13 cellular contexts compared by ENCODE assay signal in genomic region chr16:22070361-22071351, GRCh38. TPM values are rescaled to one million over a fixed set of nuclear protein-coding genes. Genes with fewer than 3 reads are reported as not detected.
DNase-seq lines count a peak whose midpoint lies in the region; ATAC-seq, FAIRE-seq and TF ChIP-seq lines count a peak whose summit lies in the region.
"Had no signal": no experiment of that assay in that cellular context is flagged by ENCODE, and none has a peak within 500 bp of the region (broad histone marks: within the 10 kb centered on the region; RNA-seq: fewer than 3 reads in every experiment).

No MANE protein-coding gene starts in this region.

- H3K27me3 ChIP-seq in bronchial epithelial cell (ENCODE audit: control insufficient read depth, insufficient read depth, low read length), result no peaks in the 10 kb centered on the region
- no peaks in the 10 kb centered on the region for H3K27me3 ChIP-seq in suprapubic skin
- H3K27me3 ChIP-seq in smooth muscle cell (ENCODE audit: low read depth), result no peaks in the 10 kb centered on the region

- H3K79me2 ChIP-seq in smooth muscle cell (ENCODE audit: low read depth), result peaks cover 19% of the 10 kb centered on the region

- H3K9ac ChIP-seq in smooth muscle cell (ENCODE audit: low read depth), result no peak overlapping the region

- H3K4me2 ChIP-seq in smooth muscle cell, result no peak overlapping the region

- H3K36me3 ChIP-seq in bronchial epithelial cell (ENCODE audit: control insufficient read depth, insufficient read depth, low read length), result no peaks in the 10 kb centered on the region
- H3K36me3 ChIP-seq in suprapubic skin, result no peaks in the 10 kb centered on the region
- no peaks in the 10 kb centered on the region for H3K36me3 ChIP-seq in smooth muscle cell (ENCODE audit: low read depth)

- no peak for TF ChIP-seq CTCF in bronchial epithelial cell (IDR thresholded peaks at IDR 0.05; ENCODE audit: insufficient read depth, low read length, severe bottlenecking)
- TF ChIP-seq CTCF in suprapubic skin (IDR thresholded peaks at IDR 0.05), result no peak
- TF ChIP-seq CTCF in smooth muscle cell (IDR thresholded peaks at IDR 0.05; ENCODE audit: borderline replicate concordance, insufficient read depth, poor library complexity, severe bottlenecking), result no peak

- H3F3A ChIP-seq in smooth muscle cell (ENCODE audit: low read depth), result no peaks in the 10 kb centered on the region

- DNase-seq in NCI-H524 (lab: John Stamatoyannopoulos, UW), result peak; percentile 18 to 57
- DNase-seq in NCI-H524 treated with DMSO at 0.1 percent for 48 hours (lab: John Stamatoyannopoulos, UW), result no peak
- peak; percentile 58 for DNase-seq in bronchial epithelial cell (ENCODE audit: low read depth)
- peak; percentile 48 for DNase-seq in iris pigment epithelial cell (ENCODE audit: low read depth)
- DNase-seq in suprapubic skin (ENCODE audit: low spot score in 2 of 2), result no peak
- no peak for DNase-seq in SK-N-DZ (ENCODE audit: low spot score)
- no peak for DNase-seq in smooth muscle cell (lab: John Stamatoyannopoulos, UW; ENCODE audit: unreplicated experiment)
- DNase-seq: activated T-cell treated with anti-CD3 and anti-CD28 coated beads, Interleukin-2, amount 50 U/mL, for 72 hours; central memory CD4-positive, alpha-beta T cell; DMS79; substantia nigra had no signal

- ATAC-seq in GM21390 (IDR thresholded peaks at IDR 0.05; ENCODE audit: unreplicated experiment), result no peak
- ATAC-seq: activated T-cell treated with anti-CD3 and anti-CD28 coated beads, Interleukin-2, amount 50 U/mL, for 72 hours had no signal

- H3K4me1 ChIP-seq in suprapubic skin (peaks cover 26% of the 10 kb centered on the region), smooth muscle cell (ENCODE audit: low read depth) (no peaks in the 10 kb centered on the region)

- FAIRE-seq in bronchial epithelial cell (lab: Jason Lieb, UNC), result no peak

- H2AFZ ChIP-seq in smooth muscle cell (ENCODE audit: low read depth), result no peak overlapping the region

- TF ChIP-seq EP300 in suprapubic skin (IDR thresholded peaks at IDR 0.05), result no peak

- H3K4me3 ChIP-seq in bronchial epithelial cell (ENCODE audit: low read depth, low read length) (peak overlapping the region; percentile 1), suprapubic skin (peak overlapping the region; percentile 27), smooth muscle cell (no peak overlapping the region)

- 21% methylated on average over 13 of the region's 13 CpGs for WGBS in suprapubic skin
- WGBS in smooth muscle cell (ENCODE audit: low lambda C conversion rate), result 94% methylated on average over 13 of the region's 13 CpGs

- H3K27ac ChIP-seq in suprapubic skin (no peak overlapping the region), smooth muscle cell (ENCODE audit: low read depth) (no peak overlapping the region)
- H3K27ac ChIP-seq: 22Rv1 had no signal

- TF ChIP-seq POLR2A in suprapubic skin (IDR thresholded peaks at IDR 0.05), result no peak

- peaks cover 41% of the 10 kb centered on the region for H4K20me1 ChIP-seq in smooth muscle cell (ENCODE audit: low read depth)

- H3K9me3 ChIP-seq in suprapubic skin (no peaks in the 10 kb centered on the region), smooth muscle cell (replicated peaks; ENCODE audit: low read depth) (no peaks in the 10 kb centered on the region)

RNA-seq across cellular contexts. Expression of gene VWA3A, which starts 21.7 kb away (rescaled TPM):
- total RNA-seq in bronchial epithelial cell, result under 0.01 TPM in 1 of 2 replicates, not detected in the other
- total RNA-seq in suprapubic skin, result 1 to 10 TPM in 1 of 4 donors, under 1 TPM in 2, not detected in 1; 0.21 to 1.2 (median 0.26) TPM
- not detected in 2 replicates for polyA plus RNA-seq in SK-N-DZ (2014; cell fraction: cytosol; rRNA removed)
- polyA plus RNA-seq in SK-N-DZ (2014; cell fraction: nucleus; rRNA removed), result 0.22 TPM in 1 of 2 replicates, not detected in the other
- not detected in 2 replicates for total RNA-seq in smooth muscle cell
- polyA plus RNA-seq in smooth muscle cell, result not detected in 2 replicates

Comparison
In these comparisons a context has a peak if more than half of its experiments do, and no peak if none do; other contexts are left out.
1. DNase-seq: peak in NCI-H524 (2 of 2), bronchial epithelial cell (single experiment) and iris pigment epithelial cell (single experiment); none in NCI-H524 treated with DMSO at 0.1 percent for 48 hours (single experiment), suprapubic skin (0 of 2), SK-N-DZ (single experiment) and smooth muscle cell (single experiment).